ENCODE assay signal across 8 cellular contexts in genomic region chr10:110221721-110222261, GRCh38. TPM values are rescaled to one million over a fixed set of nuclear protein-coding genes. Genes with fewer than 3 reads are reported as not detected.
DNase-seq lines count a peak whose midpoint lies in the region; ATAC-seq and TF ChIP-seq lines count a peak whose summit lies in the region.

No MANE protein-coding gene starts in this region.

- ATAC-seq in HG02938 (IDR thresholded peaks at IDR 0.05; ENCODE audit: unreplicated experiment), result peak; percentile 49
- ATAC-seq in lung (ENCODE audit: insufficient read depth, low FRiP score), result peak; percentile 35

- no peaks in the 10 kb centered on the region for H3K9me3 Mint-ChIP-seq in dendritic cell treated with granulocyte-macrophage colony-stimulating factor and Interleukin-4, amounts not matched to agents 40 ng/mL and 50 ng/mL, for 4 days

- WGBS in lung, 2 donors, result 4 to 6% methylated on average over 20 of the region's 20 CpGs

- H3K4me1 Mint-ChIP-seq in dendritic cell treated with granulocyte-macrophage colony-stimulating factor and Interleukin-4, amounts not matched to agents 40 ng/mL and 50 ng/mL, for 4 days (ENCODE audit: low read depth), result peaks cover 62% of the 10 kb centered on the region

- H3K27me3 Mint-ChIP-seq in dendritic cell treated with granulocyte-macrophage colony-stimulating factor and Interleukin-4, amounts not matched to agents 40 ng/mL and 50 ng/mL, for 4 days, result no peaks in the 10 kb centered on the region

- peak overlapping the region; percentile 61 to 87 for H3K27ac ChIP-seq in lung (ENCODE audit: low read depth in 1 of 2, low read length in 1 of 2)

- H3K4me3 Mint-ChIP-seq in dendritic cell treated with granulocyte-macrophage colony-stimulating factor and Interleukin-4, amounts not matched to agents 40 ng/mL and 50 ng/mL, for 4 days, result peak overlapping the region; percentile 65

- H3K4me1 ChIP-seq in lung (ENCODE audit: control insufficient read depth in 2 of 2, insufficient read depth in 2 of 2, low read length in 2 of 2), result peaks cover 8 to 19% of the 10 kb centered on the region in 2 donors

- DNase-seq in NCI-H2081 (lab: John Stamatoyannopoulos, UW) (peak; percentile 17 to 61), NCI-H2081 treated with DMSO at 0.1 percent for 48 hours (lab: John Stamatoyannopoulos, UW) (no peak), NCI-H2171 treated with DMSO at 0.1 percent for 48 hours (lab: John Stamatoyannopoulos, UW) (peak; percentile 70), lung (ENCODE audit: low spot score) (peak; percentile 63)
- peak; percentile 76 to 78 for DNase-seq in activated CD4-positive, alpha-beta T cell treated with anti-CD3 and anti-CD28 coated beads, Interleukin-2, amount 50 U/mL, for 4 hours
- DNase-seq in stimulated activated CD4-positive, alpha-beta T cell treated with anti-CD3 and anti-CD28 coated beads, TNF-alpha, amount 100 ng/mL, for 24 hours (ENCODE audit: low read depth in 3 of 3), result peak; percentile 51 to 75 (median 64)

- H3K4me3 ChIP-seq in lung, result no peak overlapping the region

- H3K9me3 ChIP-seq in lung (ENCODE audit: control insufficient read depth in 2 of 2, insufficient read depth in 1 of 2, low read length in 1 of 2), result no peaks in the 10 kb centered on the region

- H3K36me3 Mint-ChIP-seq in dendritic cell treated with granulocyte-macrophage colony-stimulating factor and Interleukin-4, amounts not matched to agents 40 ng/mL and 50 ng/mL, for 4 days (ENCODE audit: low read depth), result peaks cover 6% of the 10 kb centered on the region

- H3K27me3 ChIP-seq in lung (ENCODE audit: control insufficient read depth, insufficient read depth), result no peaks in the 10 kb centered on the region

- no peaks in the 10 kb centered on the region for H3K36me3 ChIP-seq in lung (ENCODE audit: control insufficient read depth in 2 of 2, insufficient read depth in 2 of 2, low read length in 2 of 2)

- peak overlapping the region; percentile 72 for H3K27ac Mint-ChIP-seq in dendritic cell treated with granulocyte-macrophage colony-stimulating factor and Interleukin-4, amounts not matched to agents 40 ng/mL and 50 ng/mL, for 4 days

- intact Hi-C loops in dendritic cell treated with granulocyte-macrophage colony-stimulating factor and Interleukin-4, amounts not matched to agents 40 ng/mL and 50 ng/mL, for 4 days (cut with micrococcal nuclease), result no loop called here

- no peak for TF ChIP-seq CTCF in lung (IDR thresholded peaks at IDR 0.05; ENCODE audit: control extremely low read depth, extremely low read depth)

RNA-seq across cellular contexts. Expression of gene MXI1, which starts 14.4 kb away (rescaled TPM):
- total RNA-seq in lung, result 10 to 100 TPM; 20.1 to 55.8 TPM
- polyA plus RNA-seq in lung, result 10 to 100 TPM; 11.2 to 17.3 TPM
